12 cellular contexts compared by ENCODE assay signal in the genomic region with DNA sequence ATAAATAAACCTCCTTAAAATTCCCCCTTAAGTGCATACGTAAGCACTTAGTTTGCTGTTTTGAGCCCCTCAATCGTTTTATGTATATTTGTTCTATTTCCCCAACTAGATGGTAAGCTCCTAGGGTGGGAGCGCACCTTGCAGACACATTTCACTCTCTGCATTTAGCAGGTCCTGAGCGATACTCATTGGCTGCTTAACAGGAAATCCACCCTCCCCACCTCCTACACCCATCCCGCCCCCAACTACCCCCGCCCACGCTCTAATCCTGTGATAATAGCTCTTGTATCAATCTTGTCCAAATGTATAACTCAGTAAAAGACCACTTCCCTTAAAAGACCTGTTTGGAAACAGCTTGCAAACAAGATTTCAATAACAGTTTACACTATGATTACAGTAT. TPM values are rescaled to one million over a fixed set of nuclear protein-coding genes. Genes with fewer than 3 reads are reported as not detected.
DNase-seq lines count a peak whose midpoint lies in the region; ATAC-seq and TF ChIP-seq lines count a peak whose summit lies in the region.
"Had no signal": no experiment of that assay in that cellular context is flagged by ENCODE, and none has a peak within 500 bp of the region (broad histone marks: within the 10 kb centered on the region; RNA-seq: fewer than 3 reads in every experiment).

No MANE protein-coding gene starts in this region.

- peak overlapping the region; percentile 56 for H3K27ac ChIP-seq in CD4-positive, alpha-beta T cell (ENCODE audit: low read depth, low read length)
- H3K27ac ChIP-seq in hepatocyte, result no peak overlapping the region
- H3K27ac ChIP-seq in osteoblast (ENCODE audit: low read depth, low read length), result no peak overlapping the region
- H3K27ac ChIP-seq: colonic mucosa, PC-9, tibial nerve had no signal

- peak; percentile 77 for ATAC-seq in CD4-positive, alpha-beta T cell (ENCODE audit: poor library complexity)
- no peak for ATAC-seq in HG03432 (IDR thresholded peaks at IDR 0.05; ENCODE audit: unreplicated experiment)

- no peaks in the 10 kb centered on the region for H3K9me3 Mint-ChIP-seq in CD4-positive, alpha-beta T cell
- no peaks in the 10 kb centered on the region for H3K9me3 Mint-ChIP-seq in T-helper 2 cell treated with Interferon-gamma antibody and Interleukin-4, amounts not matched to agents 5 μg/mL and 100 μg/mL, for 36 hours

- no peaks in the 10 kb centered on the region for H3K79me2 ChIP-seq in hepatocyte
- H3K79me2 ChIP-seq in osteoblast (ENCODE audit: insufficient read depth, low read length), result no peaks in the 10 kb centered on the region

- H4K20me1 ChIP-seq in hepatocyte (ENCODE audit: insufficient read depth, poor library complexity, severe bottlenecking), result no peaks in the 10 kb centered on the region
- H4K20me1 ChIP-seq in osteoblast (ENCODE audit: insufficient read depth, low read length), result no peaks in the 10 kb centered on the region

- CTCF ChIA-PET in CD4-positive, alpha-beta T cell (lab: Charles Lee), result interaction anchor here (0.6 to 1.1 kb wide), 2 partner anchors 119 to 201 kb away, joined by 3 read pairs; a partner anchor contains a TSS

- no peak for TF ChIP-seq CTCF in CD4-positive, alpha-beta T cell (IDR thresholded peaks at IDR 0.05)
- TF ChIP-seq CTCF in hepatocyte (IDR thresholded peaks at IDR 0.05; ENCODE audit: poor library complexity) (no peak), osteoblast (IDR thresholded peaks at IDR 0.05; ENCODE audit: extremely low read depth, low read depth, low read length) (no peak)

- POLR2A ChIA-PET in CD4-positive, alpha-beta T cell (lab: Charles Lee), result interaction anchor here (0.6 to 2.8 kb wide), 9 partner anchors 15 to 246 kb away, joined by 3 to 15 read pairs (median 5); a partner anchor contains a TSS

- H3K27me3 Mint-ChIP-seq in CD4-positive, alpha-beta T cell, result no peaks in the 10 kb centered on the region
- H3K27me3 Mint-ChIP-seq in T-helper 2 cell treated with Interferon-gamma antibody and Interleukin-4, amounts not matched to agents 5 μg/mL and 100 μg/mL, for 36 hours (ENCODE audit: low read depth), result no peaks in the 10 kb centered on the region

- intact Hi-C loops in CD4-positive, alpha-beta T cell (cut with DNase I, micrococcal nuclease), result no loop called here

- no peaks in the 10 kb centered on the region for H3K27me3 ChIP-seq in CD4-positive, alpha-beta T cell (ENCODE audit: control insufficient read depth, insufficient read depth, low read length)
- H3K27me3 ChIP-seq in HAP-1 (ENCODE audit: low read depth), result no peaks in the 10 kb centered on the region
- no peaks in the 10 kb centered on the region for H3K27me3 ChIP-seq in hepatocyte
- no peaks in the 10 kb centered on the region for H3K27me3 ChIP-seq in osteoblast (ENCODE audit: insufficient read depth, low read length)
- H3K27me3 ChIP-seq: colonic mucosa had no signal

- no peaks in the 10 kb centered on the region for H3K9me2 ChIP-seq in hepatocyte (replicated peaks; ENCODE audit: insufficient read depth)

- WGBS in hepatocyte (ENCODE audit: low lambda C conversion rate, missing lambda C conversion rate), result 62% methylated on average over 7 of the region's 7 CpGs

- peaks cover 3% of the 10 kb centered on the region for H3K4me1 ChIP-seq in HAP-1
- H3K4me1 ChIP-seq in hepatocyte (ENCODE audit: insufficient read depth), result peaks cover 18% of the 10 kb centered on the region
- no peaks in the 10 kb centered on the region for H3K4me1 ChIP-seq in osteoblast (ENCODE audit: insufficient read depth, low read length)

- peak in 5 of 10 experiments; percentile 25 to 42 (median 35) for DNase-seq in CD4-positive, alpha-beta T cell
- DNase-seq in HAP-1 (ENCODE audit: low spot score in 2 of 2), result peak; percentile 51 to 59
- no peak for DNase-seq in T-helper 2 cell treated with Interferon-gamma antibody and Interleukin-4, amounts not matched to agents 5 μg/mL and 100 μg/mL, for 36 hours (ENCODE audit: low spot score)
- DNase-seq in effector CD4-positive, alpha-beta T cell, result peak; percentile 45
- DNase-seq in SW480 (ENCODE audit: low spot score), result no peak
- no peak for DNase-seq in hepatocyte (ENCODE audit: low spot score)
- no peak for DNase-seq in osteoblast (ENCODE audit: insufficient read length, low spot score, missing footprints)
- DNase-seq: colonic mucosa, hippocampal formation, PC-9 had no signal

- H3K4me1 Mint-ChIP-seq in CD4-positive, alpha-beta T cell (ENCODE audit: low read depth), result peaks cover 43% of the 10 kb centered on the region
- peaks cover 29% of the 10 kb centered on the region for H3K4me1 Mint-ChIP-seq in T-helper 2 cell treated with Interferon-gamma antibody and Interleukin-4, amounts not matched to agents 5 μg/mL and 100 μg/mL, for 36 hours (ENCODE audit: low read depth)

- peak overlapping the region; percentile 88 for H3K4me3 Mint-ChIP-seq in CD4-positive, alpha-beta T cell
- peak overlapping the region; percentile 85 for H3K4me3 Mint-ChIP-seq in T-helper 2 cell treated with Interferon-gamma antibody and Interleukin-4, amounts not matched to agents 5 μg/mL and 100 μg/mL, for 36 hours

- H3K27ac Mint-ChIP-seq in CD4-positive, alpha-beta T cell, result peak overlapping the region; percentile 70
- peak overlapping the region; percentile 82 for H3K27ac Mint-ChIP-seq in T-helper 2 cell treated with Interferon-gamma antibody and Interleukin-4, amounts not matched to agents 5 μg/mL and 100 μg/mL, for 36 hours

- H3K36me3 ChIP-seq in HAP-1 (replicated peaks), result no peaks in the 10 kb centered on the region
- no peaks in the 10 kb centered on the region for H3K36me3 ChIP-seq in hepatocyte (replicated peaks; ENCODE audit: insufficient read depth, low read depth)
- H3K36me3 ChIP-seq in osteoblast (ENCODE audit: insufficient read depth, low read length), result no peaks in the 10 kb centered on the region
- H3K36me3 ChIP-seq: colonic mucosa, tibial nerve had no signal

- no peak overlapping the region for H2AFZ ChIP-seq in hepatocyte
- no peak overlapping the region for H2AFZ ChIP-seq in osteoblast (ENCODE audit: low read length)
- H2AFZ ChIP-seq: PC-9 had no signal

- H3K4me2 ChIP-seq in hepatocyte, result no peak overlapping the region
- no peak overlapping the region for H3K4me2 ChIP-seq in osteoblast (ENCODE audit: insufficient read depth, low read length)
- H3K4me2 ChIP-seq: PC-9 had no signal

- no peaks in the 10 kb centered on the region for H3K9me3 ChIP-seq in CD4-positive, alpha-beta T cell (ENCODE audit: control insufficient read depth, low read length)
- no peaks in the 10 kb centered on the region for H3K9me3 ChIP-seq in HAP-1
- no peaks in the 10 kb centered on the region for H3K9me3 ChIP-seq in hepatocyte (ENCODE audit: low read depth)
- no peaks in the 10 kb centered on the region for H3K9me3 ChIP-seq in osteoblast (ENCODE audit: low read depth, low read length)
- H3K9me3 ChIP-seq: colonic mucosa, tibial nerve had no signal

- H3K4me3 ChIP-seq in HAP-1 (no peak overlapping the region), hepatocyte (no peak overlapping the region), osteoblast (ENCODE audit: insufficient read depth, low read length) (no peak overlapping the region)
- H3K4me3 ChIP-seq: colonic mucosa, PC-9, tibial nerve had no signal

- in situ Hi-C loops in HAP-1 (cut with MboI; ENCODE audit: low sequenced_read_pairs), result no loop called here

- peaks cover 6% of the 10 kb centered on the region for H3K36me3 Mint-ChIP-seq in CD4-positive, alpha-beta T cell (ENCODE audit: low read depth)
- no peaks in the 10 kb centered on the region for H3K36me3 Mint-ChIP-seq in T-helper 2 cell treated with Interferon-gamma antibody and Interleukin-4, amounts not matched to agents 5 μg/mL and 100 μg/mL, for 36 hours (ENCODE audit: low read depth)

RNA-seq across cellular contexts. Expression of a gene that starts 8.2 kb away (rescaled TPM):
- 1 to 10 TPM; 2.8 to 3.0 TPM for total RNA-seq in CD4-positive, alpha-beta T cell
- total RNA-seq in hepatocyte, result 0.60 and 1.0 TPM in 2 replicates
- 0.34 and 2.0 TPM in 2 replicates for polyA plus RNA-seq in hepatocyte
- under 0.01 TPM in 1 of 2 replicates, not detected in the other for total RNA-seq in osteoblast

RNA-seq across cellular contexts. Expression of a gene that starts 19.6 kb away (rescaled TPM):
- total RNA-seq in CD4-positive, alpha-beta T cell, result under 1 TPM; 0.58 to 0.95 TPM
- total RNA-seq in hepatocyte, result 0.20 and 0.68 TPM in 2 replicates
- polyA plus RNA-seq in hepatocyte, result 0.62 and 1.8 TPM in 2 replicates
- under 0.01 and 0.36 TPM in 2 replicates for total RNA-seq in osteoblast

RNA-seq across cellular contexts. Expression of a gene that starts 20.4 kb away (rescaled TPM):
- 100 to 1,000 TPM; 288 to 292 TPM for total RNA-seq in CD4-positive, alpha-beta T cell
- total RNA-seq in hepatocyte (181 and 211 TPM in 2 replicates), osteoblast (238 and 259 TPM in 2 replicates)
- 74.1 and 108 TPM in 2 replicates for polyA plus RNA-seq in hepatocyte

RNA-seq across cellular contexts. Expression of a gene that starts 35.3 kb away (rescaled TPM):
- 10 to 100 TPM; 13.8 to 17.4 TPM for total RNA-seq in CD4-positive, alpha-beta T cell
- total RNA-seq in hepatocyte (35.7 and 39.7 TPM in 2 replicates), osteoblast (46.9 and 53.6 TPM in 2 replicates)
- polyA plus RNA-seq in hepatocyte, result 38.9 and 42.9 TPM in 2 replicates

RNA-seq across cellular contexts. Expression of a gene that starts 59.5 kb away (rescaled TPM):
- 10 to 100 TPM; 75.3 to 76.8 TPM for total RNA-seq in CD4-positive, alpha-beta T cell
- total RNA-seq in hepatocyte (36.1 and 40.3 TPM in 2 replicates), osteoblast (18.3 and 21.4 TPM in 2 replicates)
- 37.8 and 38.1 TPM in 2 replicates for polyA plus RNA-seq in hepatocyte

Comparison
In these comparisons a context has a peak if more than half of its experiments do, and no peak if none do; other contexts are left out.
1. DNase-seq: peak in HAP-1 (2 of 2) and effector CD4-positive, alpha-beta T cell (single experiment); none in T-helper 2 cell treated with Interferon-gamma antibody and Interleukin-4, amounts not matched to agents 5 μg/mL and 100 μg/mL, for 36 hours (single experiment), SW480 (single experiment), hepatocyte (single experiment) and osteoblast (single experiment).